In genomic region chr12:51869931-51870330, GRCh38 we compare ENCODE assay signal across 23 cellular contexts. TPM values are rescaled to one million over a fixed set of nuclear protein-coding genes. Genes with fewer than 3 reads are reported as not detected.
DNase-seq lines count a peak whose midpoint lies in the region; ATAC-seq and TF ChIP-seq lines count a peak whose summit lies in the region.
"Had no signal": no experiment of that assay in that cellular context is flagged by ENCODE, and none has a peak within 500 bp of the region (broad histone marks: within the 10 kb centered on the region; RNA-seq: fewer than 3 reads in every experiment).

No MANE protein-coding gene starts in this region.

- ATAC-seq in central memory CD8-positive, alpha-beta T cell (replicated peaks; ENCODE audit: extremely low read depth, poor library complexity, severe bottlenecking), result no peak
- no peak for ATAC-seq in naive thymus-derived CD8-positive, alpha-beta T cell
- ATAC-seq in GM21447 (IDR thresholded peaks at IDR 0.05; ENCODE audit: unreplicated experiment), result no peak
- ATAC-seq in GM18868 (IDR thresholded peaks at IDR 0.05; ENCODE audit: unreplicated experiment), result no peak

- peaks cover 0 to 9% of the 10 kb centered on the region in 2 donors for H3K27me3 ChIP-seq in uterus

- POLR2A ChIA-PET in naive thymus-derived CD8-positive, alpha-beta T cell (lab: Charles Lee), result interaction anchor here (1.0 kb wide), 1 partner anchor 66 kb away, joined by 4 read pairs; no protein-coding TSS in a partner anchor

- intact Hi-C loops in activated CD4-positive, alpha-beta T cell treated with anti-CD3 and anti-CD28 coated beads, Interleukin-2, amount 10 ng/mL, durations not matched to agents 24 days and 14 days (cut with micrococcal nuclease), result loop anchor here (10.0 kb wide), 1 partner anchor 45 kb away; no protein-coding TSS in a partner anchor
- intact Hi-C loops in uterus (cut with DNase I; ENCODE audit: low total_unique reads), result no loop called here

- no peaks in the 10 kb centered on the region for H3K9me3 ChIP-seq in uterus
- H3K9me3 ChIP-seq: ascending aorta, esophagus muscularis mucosa, heart left ventricle, Peyer's patch had no signal

- DNase-seq in activated CD4-positive, alpha-beta T cell treated with anti-CD3 and anti-CD28 coated beads, Interleukin-2, amount 10 ng/mL, durations not matched to agents 24 days and 14 days, result no peak
- DNase-seq in activated CD4-positive, alpha-beta T cell treated with anti-CD3 and anti-CD28 coated beads, Interleukin-2, amount 50 U/mL, for 1 hour, result no peak
- DNase-seq in central memory CD8-positive, alpha-beta T cell (ENCODE audit: low spot score in 2 of 2), result no peak
- DNase-seq in naive thymus-derived CD8-positive, alpha-beta T cell, result no peak
- DNase-seq in uterus, result no peak
- DNase-seq in erythroblast (lab: John Stamatoyannopoulos, UW), result no peak
- DNase-seq: 8988T; CD4-positive, alpha-beta memory T cell; dermis blood vessel endothelial cell; NCI-H2107; NCI-H774; Peyer's patch; stimulated activated naive CD8-positive, alpha-beta T cell treated with anti-CD3 and anti-CD28 coated beads, Interleukin-15, amount 100 ng/mL, for 72 hours had no signal

- peak overlapping the region; percentile 31 to 71 for H3K27ac ChIP-seq in uterus
- H3K27ac ChIP-seq: ascending aorta, esophagus muscularis mucosa, Peyer's patch had no signal

- H3K4me3 Mint-ChIP-seq in activated CD4-positive, alpha-beta T cell treated with anti-CD3 and anti-CD28 coated beads, Interleukin-2, amount 10 ng/mL, durations not matched to agents 24 days and 14 days, result peak overlapping the region; percentile 5
- H3K4me3 Mint-ChIP-seq in central memory CD8-positive, alpha-beta T cell, result peak overlapping the region; percentile 19
- H3K4me3 Mint-ChIP-seq in naive thymus-derived CD8-positive, alpha-beta T cell, result peak overlapping the region in 8 of 10 donors; percentile 15 to 55 (median 32)

- no peak overlapping the region for H3K27ac Mint-ChIP-seq in activated CD4-positive, alpha-beta T cell treated with anti-CD3 and anti-CD28 coated beads, Interleukin-2, amount 10 ng/mL, durations not matched to agents 24 days and 14 days
- no peak overlapping the region for H3K27ac Mint-ChIP-seq in central memory CD8-positive, alpha-beta T cell (ENCODE audit: low read depth)
- peak overlapping the region in 2 of 10 donors; percentile 0 to 4 for H3K27ac Mint-ChIP-seq in naive thymus-derived CD8-positive, alpha-beta T cell
- H3K27ac Mint-ChIP-seq: activated T-helper 2 cell treated with anti-CD3 and anti-CD28 coated beads, Interferon-gamma antibody, Interleukin-2, Interleukin-4, amounts not matched to agents 10 μg/mL and 5 μg/mL and 100 μg/mL, durations not matched to agents 14 hours and 24 hours and 36 hours; CD4-positive, alpha-beta memory T cell; stimulated activated naive CD8-positive, alpha-beta T cell treated with anti-CD3 and anti-CD28 coated beads, Interleukin-15, amount 100 ng/mL, for 72 hours had no signal

- H3K9me3 Mint-ChIP-seq in activated CD4-positive, alpha-beta T cell treated with anti-CD3 and anti-CD28 coated beads, Interleukin-2, amount 10 ng/mL, durations not matched to agents 24 days and 14 days, result no peaks in the 10 kb centered on the region
- H3K9me3 Mint-ChIP-seq in central memory CD8-positive, alpha-beta T cell, result no peaks in the 10 kb centered on the region
- no peaks in the 10 kb centered on the region for H3K9me3 Mint-ChIP-seq in naive thymus-derived CD8-positive, alpha-beta T cell
- H3K9me3 Mint-ChIP-seq: activated T-helper 2 cell treated with anti-CD3 and anti-CD28 coated beads, Interferon-gamma antibody, Interleukin-2, Interleukin-4, amounts not matched to agents 10 μg/mL and 5 μg/mL and 100 μg/mL, durations not matched to agents 14 hours and 24 hours and 36 hours; stimulated activated naive CD8-positive, alpha-beta T cell treated with anti-CD3 and anti-CD28 coated beads, Interleukin-15, amount 100 ng/mL, for 72 hours had no signal

- H3K36me3 ChIP-seq in uterus, result no peaks in the 10 kb centered on the region
- H3K36me3 ChIP-seq: ascending aorta, esophagus muscularis mucosa, heart left ventricle, Peyer's patch had no signal

- peaks cover 6% of the 10 kb centered on the region for H3K4me1 Mint-ChIP-seq in activated CD4-positive, alpha-beta T cell treated with anti-CD3 and anti-CD28 coated beads, Interleukin-2, amount 10 ng/mL, durations not matched to agents 24 days and 14 days
- H3K4me1 Mint-ChIP-seq in central memory CD8-positive, alpha-beta T cell, result peaks cover 7% of the 10 kb centered on the region
- H3K4me1 Mint-ChIP-seq in naive thymus-derived CD8-positive, alpha-beta T cell, result peaks cover 14 to 21% (median 20%) of the 10 kb centered on the region in 4 donors

- no peak for TF ChIP-seq CTCF in uterus (IDR thresholded peaks at IDR 0.05)

- no peak for TF ChIP-seq POLR2A in uterus (IDR thresholded peaks at IDR 0.05)
- no peak for TF ChIP-seq POLR2A in erythroblast (IDR thresholded peaks at IDR 0.05; ENCODE audit: low read length)

- H3K36me3 Mint-ChIP-seq in activated CD4-positive, alpha-beta T cell treated with anti-CD3 and anti-CD28 coated beads, Interleukin-2, amount 10 ng/mL, durations not matched to agents 24 days and 14 days (ENCODE audit: low read depth), result no peaks in the 10 kb centered on the region
- H3K36me3 Mint-ChIP-seq in central memory CD8-positive, alpha-beta T cell (ENCODE audit: insufficient read depth), result peaks cover 3% of the 10 kb centered on the region
- H3K36me3 Mint-ChIP-seq in naive thymus-derived CD8-positive, alpha-beta T cell, result no peaks in the 10 kb centered on the region
- H3K36me3 Mint-ChIP-seq: CD4-positive, alpha-beta memory T cell had no signal

- peaks cover 0 to 12% of the 10 kb centered on the region in 2 donors for H3K4me1 ChIP-seq in uterus

- peaks cover 54% of the 10 kb centered on the region for H3K27me3 Mint-ChIP-seq in activated CD4-positive, alpha-beta T cell treated with anti-CD3 and anti-CD28 coated beads, Interleukin-2, amount 10 ng/mL, durations not matched to agents 24 days and 14 days
- peaks cover 68% of the 10 kb centered on the region for H3K27me3 Mint-ChIP-seq in central memory CD8-positive, alpha-beta T cell
- H3K27me3 Mint-ChIP-seq in naive thymus-derived CD8-positive, alpha-beta T cell, result peaks cover 21 to 69% (median 34%) of the 10 kb centered on the region in 5 donors

- H3K4me3 ChIP-seq in uterus, result no peak overlapping the region

RNA-seq across cellular contexts. Expression of gene ANKRD33, which starts 18.0 kb away (rescaled TPM):
- not detected in 2 replicates for total RNA-seq in activated CD4-positive, alpha-beta T cell treated with anti-CD3 and anti-CD28 coated beads, Interleukin-2, amount 10 ng/mL, durations not matched to agents 24 days and 14 days
- not detected for total RNA-seq in naive thymus-derived CD8-positive, alpha-beta T cell
- not detected for polyA plus RNA-seq in naive thymus-derived CD8-positive, alpha-beta T cell
- 1 to 10 TPM in 1 of 4 donors, under 1 TPM in 2, not detected in 1; 0.14 to 2.9 (median 0.27) TPM for total RNA-seq in uterus
- total RNA-seq: activated CD8-positive, alpha-beta memory T cell treated with anti-CD3 and anti-CD28 coated beads for 36 hours; activated T-helper 2 cell treated with anti-CD3 and anti-CD28 coated beads, Interferon-gamma antibody, Interleukin-2, Interleukin-4, amounts not matched to agents 10 μg/mL and 5 μg/mL and 100 μg/mL, durations not matched to agents 14 hours and 24 hours and 36 hours; ascending aorta; CD4-positive, alpha-beta memory T cell; dermis blood vessel endothelial cell; esophagus muscularis mucosa; heart left ventricle; MCF 10A; Peyer's patch; skeletal muscle tissue had no signal
- polyA plus RNA-seq: CD4-positive, alpha-beta memory T cell; heart left ventricle; neural cell had no signal

RNA-seq across cellular contexts. Expression of gene FIGNL2, which starts 21.4 kb away (rescaled TPM):
- total RNA-seq in activated CD4-positive, alpha-beta T cell treated with anti-CD3 and anti-CD28 coated beads, Interleukin-2, amount 10 ng/mL, durations not matched to agents 24 days and 14 days, result 0.30 and 0.33 TPM in 2 replicates
- 1 to 10 TPM; 2.8 to 3.2 TPM for total RNA-seq in naive thymus-derived CD8-positive, alpha-beta T cell
- under 1 TPM in 2 of 3 donors, not detected in 1; 0.08 to 0.21 TPM for polyA plus RNA-seq in naive thymus-derived CD8-positive, alpha-beta T cell
- 1 to 10 TPM in 2 of 4 donors, not detected in 2; 1.7 to 2.7 TPM for total RNA-seq in uterus
- total RNA-seq: ascending aorta, MCF 10A had no signal

RNA-seq across cellular contexts. Expression of gene ACVRL1, which starts 37.4 kb away (rescaled TPM):
- total RNA-seq in activated CD4-positive, alpha-beta T cell treated with anti-CD3 and anti-CD28 coated beads, Interleukin-2, amount 10 ng/mL, durations not matched to agents 24 days and 14 days, result not detected in 2 replicates
- total RNA-seq in naive thymus-derived CD8-positive, alpha-beta T cell, result not detected
- polyA plus RNA-seq in naive thymus-derived CD8-positive, alpha-beta T cell, result not detected
- total RNA-seq in uterus, result 100 to 1,000 TPM in 3 of 4 donors, 10 to 100 TPM in 1; 52.1 to 161 (median 127) TPM
- total RNA-seq: activated CD8-positive, alpha-beta memory T cell treated with anti-CD3 and anti-CD28 coated beads for 36 hours; activated T-helper 2 cell treated with anti-CD3 and anti-CD28 coated beads, Interferon-gamma antibody, Interleukin-2, Interleukin-4, amounts not matched to agents 10 μg/mL and 5 μg/mL and 100 μg/mL, durations not matched to agents 14 hours and 24 hours and 36 hours; MCF 10A had no signal
- polyA plus RNA-seq: CD4-positive, alpha-beta memory T cell; neural cell had no signal

Comparison
In these comparisons a context has a peak if more than half of its experiments do, and no peak if none do; other contexts are left out.
1. RNA of gene ACVRL1, which starts 37.4 kb away (total RNA-seq): 52.1 to 161 TPM in uterus; not detected in naive thymus-derived CD8-positive, alpha-beta T cell and not detected in activated CD4-positive, alpha-beta T cell treated with anti-CD3 and anti-CD28 coated beads, Interleukin-2, amount 10 ng/mL, durations not matched to agents 24 days and 14 days; every median in the first group is over 10 times any median in the second.
2. Peak in every context shown above with its lines, with median percentiles within 50 percentile points of each other: H3K4me3 Mint-ChIP-seq.